ENCODE assay signal across 24 cellular contexts in genomic region chr4:98275129-98275528, GRCh38. TPM values are rescaled to one million over a fixed set of nuclear protein-coding genes. Genes with fewer than 3 reads are reported as not detected.
A peak's percentile ranks its signal among the peaks of the same experiment; 100 is the strongest.
DNase-seq lines count a peak whose midpoint lies in the region; ATAC-seq, FAIRE-seq and TF ChIP-seq lines count a peak whose summit lies in the region.
"Had no signal": no experiment of that assay in that cellular context is flagged by ENCODE, and none has a peak within 500 bp of the region (broad histone marks: within the 10 kb centered on the region; RNA-seq: fewer than 3 reads in every experiment).

No MANE protein-coding gene starts in this region.

- intact Hi-C loops in activated CD4-positive, alpha-beta T cell treated with anti-CD3 and anti-CD28 coated beads, Interleukin-2, amount 10 ng/mL, durations not matched to agents 24 days and 14 days (cut with micrococcal nuclease), result no loop called here
- intact Hi-C loops in left colon (cut with DNase I, micrococcal nuclease), result no loop called here

- H3K4me3 Mint-ChIP-seq in activated CD4-positive, alpha-beta T cell treated with anti-CD3 and anti-CD28 coated beads, Interleukin-2, amount 10 ng/mL, durations not matched to agents 24 days and 14 days, result no peak overlapping the region
- peak overlapping the region; percentile 22 for H3K4me3 Mint-ChIP-seq in T-helper 2 cell treated with Interferon-gamma antibody and Interleukin-4, amounts not matched to agents 5 μg/mL and 100 μg/mL, for 36 hours
- H3K4me3 Mint-ChIP-seq: CD4-positive, alpha-beta T cell had no signal

- CTCF ChIA-PET in HEK293T (lab: Yijun Ruan, JAX), result no interaction called here

- no peak for TF ChIP-seq CTCF in D721Med (IDR thresholded peaks at IDR 0.05; ENCODE audit: insufficient read depth, missing control alignments)

- peaks cover 46% of the 10 kb centered on the region for H3K36me3 Mint-ChIP-seq in activated CD4-positive, alpha-beta T cell treated with anti-CD3 and anti-CD28 coated beads, Interleukin-2, amount 10 ng/mL, durations not matched to agents 24 days and 14 days (ENCODE audit: low read depth)
- H3K36me3 Mint-ChIP-seq in T-helper 2 cell treated with Interferon-gamma antibody and Interleukin-4, amounts not matched to agents 5 μg/mL and 100 μg/mL, for 36 hours (ENCODE audit: low read depth), result peaks cover 59% of the 10 kb centered on the region

- H3K27me3 Mint-ChIP-seq in activated CD4-positive, alpha-beta T cell treated with anti-CD3 and anti-CD28 coated beads, Interleukin-2, amount 10 ng/mL, durations not matched to agents 24 days and 14 days, result no peaks in the 10 kb centered on the region
- H3K27me3 Mint-ChIP-seq in T-helper 2 cell treated with Interferon-gamma antibody and Interleukin-4, amounts not matched to agents 5 μg/mL and 100 μg/mL, for 36 hours (ENCODE audit: low read depth), result no peaks in the 10 kb centered on the region
- H3K27me3 Mint-ChIP-seq: CD4-positive, alpha-beta T cell had no signal

- POLR2A ChIA-PET in HEK293T (lab: Yijun Ruan, JAX), result interaction anchor here (1.3 kb wide), 1 partner anchor 14 kb away, joined by 3 read pairs; the partner anchor contains the start of gene RAP1GDS1

- ATAC-seq in left colon, result peak; percentile 45
- ATAC-seq: HCT116 had no signal

- peaks cover 22% of the 10 kb centered on the region for H3K9me3 Mint-ChIP-seq in activated CD4-positive, alpha-beta T cell treated with anti-CD3 and anti-CD28 coated beads, Interleukin-2, amount 10 ng/mL, durations not matched to agents 24 days and 14 days
- peaks cover 36% of the 10 kb centered on the region for H3K9me3 Mint-ChIP-seq in T-helper 2 cell treated with Interferon-gamma antibody and Interleukin-4, amounts not matched to agents 5 μg/mL and 100 μg/mL, for 36 hours

- peak; percentile 38 for FAIRE-seq in D721Med (lab: Jason Lieb, UNC)
- FAIRE-seq: A204.1, GM12892, GM18507 had no signal

- H3K27ac Mint-ChIP-seq in activated CD4-positive, alpha-beta T cell treated with anti-CD3 and anti-CD28 coated beads, Interleukin-2, amount 10 ng/mL, durations not matched to agents 24 days and 14 days, result peak overlapping the region; percentile 31
- no peak overlapping the region for H3K27ac Mint-ChIP-seq in T-helper 2 cell treated with Interferon-gamma antibody and Interleukin-4, amounts not matched to agents 5 μg/mL and 100 μg/mL, for 36 hours
- H3K27ac Mint-ChIP-seq: CD4-positive, alpha-beta T cell had no signal

- no peak for DNase-seq in activated CD4-positive, alpha-beta T cell treated with anti-CD3 and anti-CD28 coated beads, Interleukin-2, amount 10 ng/mL, durations not matched to agents 24 days and 14 days
- DNase-seq in activated CD4-positive, alpha-beta T cell treated with anti-CD3 and anti-CD28 coated beads for 4 hours, result no peak
- DNase-seq in D721Med (ENCODE audit: insufficient read length, low spot score) (no peak), left colon (no peak), cerebellum (ENCODE audit: low spot score) (no peak), HEK293T (ENCODE audit: extremely low spot score) (no peak)
- DNase-seq in T-helper 2 cell treated with Interferon-gamma antibody and Interleukin-4, amounts not matched to agents 5 μg/mL and 100 μg/mL, for 36 hours (ENCODE audit: low spot score), result no peak
- no peak for DNase-seq in stimulated activated CD4-positive, alpha-beta T cell treated with anti-CD3 and anti-CD28 coated beads, Interleukin-2, amount 100 ng/mL, for 48 hours
- DNase-seq: BE2C; Caco-2; CD4-positive, alpha-beta T cell; EL; GOT3; Kasumi-1; MM.1S; NCI-H1105 treated with DMSO at 0.1 percent for 48 hours; NCI-H1694; NCI-H524; RPMI8226; SIG-M5 had no signal

- H3K4me1 Mint-ChIP-seq in activated CD4-positive, alpha-beta T cell treated with anti-CD3 and anti-CD28 coated beads, Interleukin-2, amount 10 ng/mL, durations not matched to agents 24 days and 14 days, result peaks cover 14% of the 10 kb centered on the region
- peaks cover 16% of the 10 kb centered on the region for H3K4me1 Mint-ChIP-seq in T-helper 2 cell treated with Interferon-gamma antibody and Interleukin-4, amounts not matched to agents 5 μg/mL and 100 μg/mL, for 36 hours (ENCODE audit: low read depth)

TF ChIP-seq in HEK293T, 16 proteins besides CTCF, POLR2A, EP300 and RAD21:
- no peak for TF ChIP-seq NFRKB (IDR thresholded peaks at IDR 0.05)
- no peak for TF ChIP-seq TARDBP (IDR thresholded peaks at IDR 0.05)
- no peak for TF ChIP-seq L3MBTL2 (conservative IDR thresholded peaks at IDR 0.05)
- TF ChIP-seq SUZ12 (IDR thresholded peaks at IDR 0.05), result no peak
- TF ChIP-seq CTBP1 (IDR thresholded peaks at IDR 0.05; ENCODE audit: borderline replicate concordance), result no peak
- no peak for TF ChIP-seq ARNT (IDR thresholded peaks at IDR 0.05)
- no peak for TF ChIP-seq ELF4 (IDR thresholded peaks at IDR 0.05)
- no peak for TF ChIP-seq ZNF384 (IDR thresholded peaks at IDR 0.05)
- no peak for TF ChIP-seq BHLHE40 (IDR thresholded peaks at IDR 0.05; ENCODE audit: borderline replicate concordance)
- TF ChIP-seq LEF1 (IDR thresholded peaks at IDR 0.05; ENCODE audit: borderline replicate concordance), result no peak
- no peak for TF ChIP-seq SP1 (IDR thresholded peaks at IDR 0.05)
- TF ChIP-seq FOXK2 (IDR thresholded peaks at IDR 0.05), result no peak
- TF ChIP-seq HDGF (IDR thresholded peaks at IDR 0.05; ENCODE audit: borderline replicate concordance), result no peak
- TF ChIP-seq FOXM1 (IDR thresholded peaks at IDR 0.05; ENCODE audit: borderline replicate concordance), result no peak
- TF ChIP-seq PKNOX1 (IDR thresholded peaks at IDR 0.05), result no peak
- TF ChIP-seq FOXA1 (IDR thresholded peaks at IDR 0.05), result no peak

RNA-seq across cellular contexts. Expression of gene RAP1GDS1, which starts 13.9 kb away (rescaled TPM):
- total RNA-seq in activated CD4-positive, alpha-beta T cell treated with anti-CD3 and anti-CD28 coated beads, Interleukin-2, amount 10 ng/mL, durations not matched to agents 24 days and 14 days, result 54.7 and 60.2 TPM in 2 replicates
- total RNA-seq in left colon, result 10 to 100 TPM; 32.7 to 36.2 TPM
- total RNA-seq in cerebellum, result 65.2 TPM
